Comparison of ENCODE assay signal across 9 cellular contexts in the genomic region with DNA sequence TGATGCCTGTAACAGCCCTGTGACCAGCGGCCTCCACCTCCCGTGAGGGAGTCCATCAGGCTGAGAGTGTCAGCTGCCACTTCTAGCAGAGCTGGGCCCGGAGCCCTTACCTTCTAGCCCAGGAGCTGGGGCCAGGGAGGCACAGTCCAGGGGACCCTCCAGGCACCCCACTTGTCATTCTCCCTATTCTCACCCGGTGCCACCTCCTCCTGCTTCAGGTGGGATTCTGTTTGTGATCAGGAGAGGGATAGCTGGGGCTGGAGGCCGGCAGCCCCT. TPM values are rescaled to one million over a fixed set of nuclear protein-coding genes. Genes with fewer than 3 reads are reported as not detected.
DNase-seq lines count a peak whose midpoint lies in the region; ATAC-seq and TF ChIP-seq lines count a peak whose summit lies in the region.
"Had no signal": no experiment of that assay in that cellular context is flagged by ENCODE, and none has a peak within 500 bp of the region (broad histone marks: within the 10 kb centered on the region; RNA-seq: fewer than 3 reads in every experiment).

No MANE protein-coding gene starts in this region.

- no peak for DNase-seq in GM23248
- no peak for DNase-seq in fibroblast of the aortic adventitia (ENCODE audit: low read depth)
- no peak for DNase-seq in iPS-NIHi11 (ENCODE audit: low spot score)
- DNase-seq in foreskin melanocyte: no peak

- peaks cover 37% of the 10 kb centered on the region for H3F3A ChIP-seq in GM23248 (ENCODE audit: insufficient read depth)

- peak overlapping the region; percentile 96 for H3K27ac ChIP-seq in GM23248
- peak overlapping the region; percentile 97 for H3K27ac ChIP-seq in skeletal muscle tissue (ENCODE audit: low read depth, low read length)
- H3K27ac ChIP-seq: KMS-11 had no signal

- H4K20me1 ChIP-seq in GM23248 (ENCODE audit: insufficient read depth): no peaks in the 10 kb centered on the region

- TF ChIP-seq CTCF in WI38 (IDR thresholded peaks at IDR 0.05; ENCODE audit: low read depth, low read length) (no peak), fibroblast of the aortic adventitia (IDR thresholded peaks at IDR 0.05; ENCODE audit: insufficient read depth, low read length) (no peak)

- H3K4me3 ChIP-seq in GM23248 (0 out of 2 replicates have a peak overlapping the region, but pooled peaks have one; percentile 28), WI38 (ENCODE audit: low read depth, low read length) (peak overlapping the region; percentile 45), fibroblast of the aortic adventitia (ENCODE audit: low read depth, low read length) (peak overlapping the region; percentile 49), skeletal muscle tissue (ENCODE audit: low read length in 3 of 3) (peak overlapping the region; percentile 61 to 71 (median 69))

- no peaks in the 10 kb centered on the region for H3K9me2 ChIP-seq in GM23248 (ENCODE audit: insufficient read depth)

- H3K27me3 ChIP-seq in GM23248 (replicated peaks; ENCODE audit: insufficient read depth) (no peaks in the 10 kb centered on the region), skeletal muscle tissue (ENCODE audit: control insufficient read depth in 3 of 3, insufficient read depth in 3 of 3, low read length in 3 of 3) (no peaks in the 10 kb centered on the region)

- H3K79me2 ChIP-seq in GM23248 (ENCODE audit: insufficient read depth): peaks cover 83% of the 10 kb centered on the region

- H3K4me2 ChIP-seq in GM23248 (ENCODE audit: unreplicated experiment): peak overlapping the region; percentile 90
- H3K4me2 ChIP-seq: KMS-11 had no signal

- H3K9ac ChIP-seq in GM23248: peak overlapping the region; percentile 49; the same call in 1 of the 2 replicates
- peak overlapping the region; percentile 79 to 98 (median 87) for H3K9ac ChIP-seq in skeletal muscle tissue (ENCODE audit: low read depth in 1 of 3, low read length in 3 of 3)
- H3K9ac ChIP-seq: KMS-11 had no signal

- no peak for ATAC-seq in activated CD4-positive, CD25-positive, alpha-beta regulatory T cell treated with anti-CD3 and anti-CD28 coated beads, Interleukin-2, amount 50 U/mL, for 24 hours
- no peak for ATAC-seq in HG03025 (IDR thresholded peaks at IDR 0.05; ENCODE audit: low FRiP score, unreplicated experiment)

- H3K4me1 ChIP-seq in GM23248 (ENCODE audit: insufficient read depth) (peaks cover 27% of the 10 kb centered on the region), skeletal muscle tissue (ENCODE audit: control insufficient read depth in 3 of 3, insufficient read depth in 3 of 3, low read length in 3 of 3) (peaks cover 62 to 85% (median 69%) of the 10 kb centered on the region in 3 donors)

- in situ Hi-C loops in GM23248 (cut with MboI): no loop called here

- H3K36me3 ChIP-seq in GM23248 (ENCODE audit: low read depth) (no peaks in the 10 kb centered on the region), skeletal muscle tissue (ENCODE audit: control insufficient read depth in 3 of 3, insufficient read depth in 3 of 3, low read length in 3 of 3) (no peaks in the 10 kb centered on the region)

- H2AFZ ChIP-seq in GM23248: no peak overlapping the region

- WGBS in GM23248 (ENCODE audit: low coverage in 1 of 2, low lambda C conversion rate in 2 of 2, missing lambda C conversion rate in 2 of 2), 2 experiments: 86 to 93% methylated on average over 5 of the region's 5 CpGs

- H3K9me3 ChIP-seq in GM23248 (ENCODE audit: low read depth) (no peaks in the 10 kb centered on the region), skeletal muscle tissue (ENCODE audit: control insufficient read depth in 3 of 3, low read length in 3 of 3) (no peaks in the 10 kb centered on the region)

RNA-seq across cellular contexts. Expression of gene RASA3, which starts 4.1 kb away (rescaled TPM):
- 36.7 and 46.2 TPM in 2 replicates for total RNA-seq in GM23248 (2014; rRNA removed; shearing (Covaris generic))
- 30.0 and 34.3 TPM in 2 replicates for polyA plus RNA-seq in GM23248 (2016; fragmentation: Nextera tagmentation; extraction: Ambion mirVana)
- 14.0 and 36.1 TPM in 2 replicates for total RNA-seq in fibroblast of the aortic adventitia (ENCODE audit: low replicate concordance)
- total RNA-seq in skeletal muscle tissue: 14.1 TPM

RNA-seq across cellular contexts. Expression of gene CFAP97D2, which starts 50.8 kb away (rescaled TPM):
- total RNA-seq in GM23248 (2014; rRNA removed; shearing (Covaris generic)): not detected in 2 replicates
- polyA plus RNA-seq in GM23248 (2016; fragmentation: Nextera tagmentation; extraction: Ambion mirVana): not detected in 2 replicates
- total RNA-seq in fibroblast of the aortic adventitia (ENCODE audit: low replicate concordance) (not detected in 2 replicates), skeletal muscle tissue (not detected)
